ENCODE assay signal across 2 cellular contexts in genomic region chr7:134594877-134595276, GRCh38.
TF ChIP-seq lines count a peak whose summit lies in the region.

No MANE protein-coding gene starts in this region.

TF ChIP-seq in A549, 52 proteins besides CTCF, POLR2A, EP300 and RAD21:
- TF ChIP-seq HOXA7 (CRISPR knock-in tag; IDR thresholded peaks at IDR 0.05), result 0 out of 2 replicates have a peak, but pooled peaks have one; percentile 28
- TF ChIP-seq CEBPB (IDR thresholded peaks at IDR 0.05), result peak; percentile 68 to 80; a peak in 3 of 4 replicates
- TF ChIP-seq NPAS2 (CRISPR knock-in tag; IDR thresholded peaks at IDR 0.05; ENCODE audit: borderline replicate concordance), result no peak

TF ChIP-seq in IMR-90, 13 proteins besides CTCF, POLR2A, EP300 and RAD21:
- TF ChIP-seq CEBPB (IDR thresholded peaks at IDR 0.05; ENCODE audit: low read depth, low read length) (peak; percentile 94), FOS (IDR thresholded peaks at IDR 0.05; ENCODE audit: low read depth, low read length) (no peak), CHD1 (IDR thresholded peaks at IDR 0.05; ENCODE audit: low read depth, low read length) (no peak)
